ENCODE assay signal across 20 cellular contexts in the genomic region with DNA sequence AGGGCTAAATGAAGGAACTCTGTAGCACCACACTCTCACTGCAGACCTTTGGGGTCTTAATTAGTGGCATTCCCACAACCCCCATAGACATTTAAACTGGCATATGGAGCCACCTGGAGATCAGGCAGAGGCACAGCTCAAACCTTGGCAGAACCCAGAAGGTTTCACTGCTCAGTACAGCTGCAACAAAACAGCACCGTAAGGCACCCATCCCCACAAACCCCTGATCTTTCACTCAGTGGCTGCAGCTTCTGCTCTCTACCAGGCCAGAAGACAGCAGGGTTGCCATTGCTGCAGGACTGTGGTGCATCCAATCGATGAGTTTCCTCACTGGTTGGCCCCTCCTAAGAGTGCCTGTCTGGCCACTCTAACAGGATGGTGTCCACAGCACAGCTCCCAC.
DNase-seq lines count a peak whose midpoint lies in the region; ATAC-seq and TF ChIP-seq lines count a peak whose summit lies in the region.
"Had no signal": no experiment of that assay in that cellular context is flagged by ENCODE, and none has a peak within 500 bp of the region (broad histone marks: within the 10 kb centered on the region; RNA-seq: fewer than 3 reads in every experiment).

No MANE protein-coding gene starts in this region.

- no TSS peak for BruUV-seq in Caco-2 (replicated peaks; lab: Mats Ljungman, UMichigan)

- no peaks in the 10 kb centered on the region for H3K36me3 Mint-ChIP-seq in Caco-2 (ENCODE audit: insufficient read depth, unreplicated experiment)
- H3K36me3 Mint-ChIP-seq: CD4-positive, CD25-positive, alpha-beta regulatory T cell; CD8-positive, alpha-beta T cell had no signal

- intact Hi-C loops in Caco-2 (cut with micrococcal nuclease; ENCODE audit: unreplicated experiment): no loop called here

- H3K27me3 ChIP-seq in osteoblast (ENCODE audit: insufficient read depth, low read length): no peaks in the 10 kb centered on the region
- no peaks in the 10 kb centered on the region for H3K27me3 ChIP-seq in Caco-2 (replicated peaks; ENCODE audit: control insufficient read depth, insufficient read depth, low read length)
- H3K27me3 ChIP-seq: BLaER1 had no signal

- H2AFZ ChIP-seq in osteoblast (ENCODE audit: low read length): no peak overlapping the region

- H3K4me2 ChIP-seq in osteoblast (ENCODE audit: insufficient read depth, low read length): no peak overlapping the region
- H3K4me2 ChIP-seq: BLaER1 had no signal

- no peaks in the 10 kb centered on the region for H3K9me3 ChIP-seq in osteoblast (ENCODE audit: low read depth, low read length)
- no peaks in the 10 kb centered on the region; the same call in 1 of the 2 replicates for H3K9me3 ChIP-seq in Caco-2

- ATAC-seq in GM19395 (IDR thresholded peaks at IDR 0.05; ENCODE audit: unreplicated experiment): no peak
- ATAC-seq in HG03432 (IDR thresholded peaks at IDR 0.05; ENCODE audit: unreplicated experiment): no peak
- ATAC-seq: CD8-positive, alpha-beta T cell; GM12878; HCT116 had no signal

- H3K4me3 Mint-ChIP-seq in Caco-2 (ENCODE audit: unreplicated experiment): no peak overlapping the region
- H3K4me3 Mint-ChIP-seq: B cell; CD4-positive, CD25-positive, alpha-beta regulatory T cell; CD8-positive, alpha-beta T cell; H9 had no signal

- DNase-seq in NCI-H1694 (lab: John Stamatoyannopoulos, UW) (peak; percentile 7), NCI-H1694 treated with DMSO at 0.1 percent for 48 hours (lab: John Stamatoyannopoulos, UW) (no peak), UCSD-AML1 (lab: John Stamatoyannopoulos, UW; ENCODE audit: unreplicated experiment) (peak; percentile 7), osteoblast (ENCODE audit: insufficient read length, low spot score, missing footprints) (peak; percentile 3), Caco-2 (no peak)
- DNase-seq: CD4-positive, CD25-positive, alpha-beta regulatory T cell; CD8-positive, alpha-beta T cell; DMS 273 treated with DMSO at 0.1 percent for 48 hours; DMS79; EL; GDM1; H9 had no signal

- CTCF ChIA-PET in Caco-2 (lab: Charles Lee): no interaction called here

- H3K9me3 Mint-ChIP-seq in Caco-2 (ENCODE audit: unreplicated experiment): peaks cover 23% of the 10 kb centered on the region

- H3K4me1 ChIP-seq in osteoblast (ENCODE audit: insufficient read depth, low read length): no peaks in the 10 kb centered on the region
- no peaks in the 10 kb centered on the region for H3K4me1 ChIP-seq in Caco-2

- H3K27ac ChIP-seq in osteoblast (ENCODE audit: low read depth, low read length): no peak overlapping the region
- H3K27ac ChIP-seq: 22Rv1, BLaER1, C4-2B had no signal

- no peaks in the 10 kb centered on the region for H3K79me2 ChIP-seq in osteoblast (ENCODE audit: insufficient read depth, low read length)

- no peak overlapping the region for H3K27ac Mint-ChIP-seq in Caco-2 (ENCODE audit: unreplicated experiment)
- H3K27ac Mint-ChIP-seq: B cell; CD4-positive, CD25-positive, alpha-beta regulatory T cell; CD8-positive, alpha-beta T cell had no signal

- POLR2A ChIA-PET in Caco-2 (lab: Charles Lee): no interaction called here

- H3K27me3 Mint-ChIP-seq in Caco-2 (ENCODE audit: insufficient read depth, unreplicated experiment): no peaks in the 10 kb centered on the region
- H3K27me3 Mint-ChIP-seq: B cell; CD4-positive, CD25-positive, alpha-beta regulatory T cell had no signal

- H4K20me1 ChIP-seq in osteoblast (ENCODE audit: insufficient read depth, low read length): no peaks in the 10 kb centered on the region
- H4K20me1 ChIP-seq: BLaER1 had no signal

- H3K36me3 ChIP-seq in osteoblast (ENCODE audit: insufficient read depth, low read length): no peaks in the 10 kb centered on the region
- H3K36me3 ChIP-seq in Caco-2 (ENCODE audit: control insufficient read depth, insufficient read depth, low read length): no peaks in the 10 kb centered on the region
- H3K36me3 ChIP-seq: BLaER1 had no signal

- TF ChIP-seq CTCF in osteoblast (IDR thresholded peaks at IDR 0.05; ENCODE audit: extremely low read depth, low read depth, low read length) (no peak), Caco-2 (IDR thresholded peaks at IDR 0.05; ENCODE audit: insufficient read depth in 1 of 2, low read depth in 1 of 2, low read length in 1 of 2, severe bottlenecking in 1 of 2, unreplicated experiment in 1 of 2) (no peak)

- H3K4me1 Mint-ChIP-seq in Caco-2 (ENCODE audit: low read depth, unreplicated experiment): no peaks in the 10 kb centered on the region
- H3K4me1 Mint-ChIP-seq: B cell; CD4-positive, CD25-positive, alpha-beta regulatory T cell; H9 had no signal

- H3K4me3 ChIP-seq in osteoblast (ENCODE audit: insufficient read depth, low read length) (no peak overlapping the region), Caco-2 (ENCODE audit: low read depth, low read length) (no peak overlapping the region)
- H3K4me3 ChIP-seq: BLaER1, GM12878 had no signal

Comparison
In these comparisons a context has a peak if more than half of its experiments do, and no peak if none do; other contexts are left out.
1. DNase-seq: peak in NCI-H1694 (single experiment), UCSD-AML1 (single experiment) and osteoblast (single experiment); none in NCI-H1694 treated with DMSO at 0.1 percent for 48 hours (single experiment) and Caco-2 (0 of 2).